1 cellular context compared by ENCODE assay signal in the genomic region with DNA sequence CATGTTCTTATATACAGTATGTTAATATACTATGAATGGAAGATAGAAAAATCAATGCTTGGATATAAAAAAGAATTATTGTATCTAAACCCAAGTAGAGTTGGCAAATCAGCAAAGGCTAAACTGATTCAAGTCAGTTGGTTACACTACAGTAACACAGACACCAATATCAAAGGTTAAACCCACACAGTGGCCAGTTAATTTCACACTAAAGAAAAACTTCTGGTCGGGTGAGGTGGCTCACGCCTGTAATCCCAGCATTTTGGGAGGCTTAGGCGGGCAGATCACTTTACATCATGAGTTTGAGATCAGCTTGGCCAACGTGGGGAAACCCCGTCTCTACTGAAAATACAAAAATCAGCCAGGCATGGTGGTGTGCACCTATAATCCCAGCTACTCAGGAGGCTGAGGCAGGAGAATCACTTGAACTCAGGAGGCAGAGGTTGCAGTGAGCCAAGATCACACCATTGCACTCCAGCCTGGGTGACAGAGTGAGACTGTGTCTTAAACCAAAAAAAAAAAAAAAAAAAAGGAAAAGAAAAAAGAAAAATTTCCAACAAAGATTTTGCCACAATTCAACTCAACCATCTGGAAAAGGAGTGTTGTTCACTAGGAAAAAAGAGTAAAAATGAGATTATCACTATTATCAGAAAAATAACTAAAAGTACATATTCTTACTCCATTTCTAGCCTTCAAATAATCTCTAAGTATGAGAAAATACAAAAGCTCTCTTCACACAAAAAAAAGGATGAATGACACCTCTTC.
TF ChIP-seq lines count a peak whose summit lies in the region.

No MANE protein-coding gene starts in this region.

TF ChIP-seq in WTC11, 78 proteins besides CTCF, POLR2A, EP300 and RAD21 (continued from another document):
- no peak for TF ChIP-seq ARID4B (CRISPR knock-in tag; IDR thresholded peaks at IDR 0.05; ENCODE audit: borderline replicate concordance)
- no peak for TF ChIP-seq FOXK1 (CRISPR knock-in tag; IDR thresholded peaks at IDR 0.05)
- no peak for TF ChIP-seq FOXP1 (CRISPR knock-in tag; IDR thresholded peaks at IDR 0.05; ENCODE audit: borderline replicate concordance)
- TF ChIP-seq ATF1 (CRISPR knock-in tag; IDR thresholded peaks at IDR 0.05) = no peak
- no peak for TF ChIP-seq ZNF232 (CRISPR knock-in tag; IDR thresholded peaks at IDR 0.05)
TF ChIP-seq in WTC11: peak in this region for 0.
